Comparison of ENCODE assay signal across 1 cellular context in genomic region chr11:78188809-78189724, GRCh38.
TF ChIP-seq lines count a peak whose summit lies in the region.

A gene with protein sequence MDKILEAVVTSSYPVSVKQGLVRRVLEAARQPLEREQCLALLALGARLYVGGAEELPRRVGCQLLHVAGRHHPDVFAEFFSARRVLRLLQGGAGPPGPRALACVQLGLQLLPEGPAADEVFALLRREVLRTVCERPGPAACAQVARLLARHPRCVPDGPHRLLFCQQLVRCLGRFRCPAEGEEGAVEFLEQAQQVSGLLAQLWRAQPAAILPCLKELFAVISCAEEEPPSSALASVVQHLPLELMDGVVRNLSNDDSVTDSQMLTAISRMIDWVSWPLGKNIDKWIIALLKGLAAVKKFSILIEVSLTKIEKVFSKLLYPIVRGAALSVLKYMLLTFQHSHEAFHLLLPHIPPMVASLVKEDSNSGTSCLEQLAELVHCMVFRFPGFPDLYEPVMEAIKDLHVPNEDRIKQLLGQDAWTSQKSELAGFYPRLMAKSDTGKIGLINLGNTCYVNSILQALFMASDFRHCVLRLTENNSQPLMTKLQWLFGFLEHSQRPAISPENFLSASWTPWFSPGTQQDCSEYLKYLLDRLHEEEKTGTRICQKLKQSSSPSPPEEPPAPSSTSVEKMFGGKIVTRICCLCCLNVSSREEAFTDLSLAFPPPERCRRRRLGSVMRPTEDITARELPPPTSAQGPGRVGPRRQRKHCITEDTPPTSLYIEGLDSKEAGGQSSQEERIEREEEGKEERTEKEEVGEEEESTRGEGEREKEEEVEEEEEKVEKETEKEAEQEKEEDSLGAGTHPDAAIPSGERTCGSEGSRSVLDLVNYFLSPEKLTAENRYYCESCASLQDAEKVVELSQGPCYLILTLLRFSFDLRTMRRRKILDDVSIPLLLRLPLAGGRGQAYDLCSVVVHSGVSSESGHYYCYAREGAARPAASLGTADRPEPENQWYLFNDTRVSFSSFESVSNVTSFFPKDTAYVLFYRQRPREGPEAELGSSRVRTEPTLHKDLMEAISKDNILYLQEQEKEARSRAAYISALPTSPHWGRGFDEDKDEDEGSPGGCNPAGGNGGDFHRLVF (plus strand): TSS chr11:78188919. CDS start chr11:78196246, 7,327 bp downstream.

TF ChIP-seq in K562, 482 proteins besides CTCF, POLR2A, EP300 and RAD21 (continued from another document and continues in another):
- TF ChIP-seq, protein P1, sequence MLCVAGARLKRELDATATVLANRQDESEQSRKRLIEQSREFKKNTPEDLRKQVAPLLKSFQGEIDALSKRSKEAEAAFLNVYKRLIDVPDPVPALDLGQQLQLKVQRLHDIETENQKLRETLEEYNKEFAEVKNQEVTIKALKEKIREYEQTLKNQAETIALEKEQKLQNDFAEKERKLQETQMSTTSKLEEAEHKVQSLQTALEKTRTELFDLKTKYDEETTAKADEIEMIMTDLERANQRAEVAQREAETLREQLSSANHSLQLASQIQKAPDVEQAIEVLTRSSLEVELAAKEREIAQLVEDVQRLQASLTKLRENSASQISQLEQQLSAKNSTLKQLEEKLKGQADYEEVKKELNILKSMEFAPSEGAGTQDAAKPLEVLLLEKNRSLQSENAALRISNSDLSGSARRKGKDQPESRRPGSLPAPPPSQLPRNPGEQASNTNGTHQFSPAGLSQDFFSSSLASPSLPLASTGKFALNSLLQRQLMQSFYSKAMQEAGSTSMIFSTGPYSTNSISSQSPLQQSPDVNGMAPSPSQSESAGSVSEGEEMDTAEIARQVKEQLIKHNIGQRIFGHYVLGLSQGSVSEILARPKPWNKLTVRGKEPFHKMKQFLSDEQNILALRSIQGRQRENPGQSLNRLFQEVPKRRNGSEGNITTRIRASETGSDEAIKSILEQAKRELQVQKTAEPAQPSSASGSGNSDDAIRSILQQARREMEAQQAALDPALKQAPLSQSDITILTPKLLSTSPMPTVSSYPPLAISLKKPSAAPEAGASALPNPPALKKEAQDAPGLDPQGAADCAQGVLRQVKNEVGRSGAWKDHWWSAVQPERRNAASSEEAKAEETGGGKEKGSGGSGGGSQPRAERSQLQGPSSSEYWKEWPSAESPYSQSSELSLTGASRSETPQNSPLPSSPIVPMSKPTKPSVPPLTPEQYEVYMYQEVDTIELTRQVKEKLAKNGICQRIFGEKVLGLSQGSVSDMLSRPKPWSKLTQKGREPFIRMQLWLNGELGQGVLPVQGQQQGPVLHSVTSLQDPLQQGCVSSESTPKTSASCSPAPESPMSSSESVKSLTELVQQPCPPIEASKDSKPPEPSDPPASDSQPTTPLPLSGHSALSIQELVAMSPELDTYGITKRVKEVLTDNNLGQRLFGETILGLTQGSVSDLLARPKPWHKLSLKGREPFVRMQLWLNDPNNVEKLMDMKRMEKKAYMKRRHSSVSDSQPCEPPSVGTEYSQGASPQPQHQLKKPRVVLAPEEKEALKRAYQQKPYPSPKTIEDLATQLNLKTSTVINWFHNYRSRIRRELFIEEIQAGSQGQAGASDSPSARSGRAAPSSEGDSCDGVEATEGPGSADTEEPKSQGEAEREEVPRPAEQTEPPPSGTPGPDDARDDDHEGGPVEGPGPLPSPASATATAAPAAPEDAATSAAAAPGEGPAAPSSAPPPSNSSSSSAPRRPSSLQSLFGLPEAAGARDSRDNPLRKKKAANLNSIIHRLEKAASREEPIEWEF (CRISPR knock-in tag; IDR thresholded peaks at IDR 0.05), result no peak
- TF ChIP-seq ZNF639 (CRISPR knock-in tag; conservative IDR thresholded peaks at IDR 0.05 in 1 of 2, IDR thresholded peaks at IDR 0.05 in 1 of 2) (no peak), ZNF197 (CRISPR knock-in tag; IDR thresholded peaks at IDR 0.05; ENCODE audit: low read depth) (peak; percentile 10; the same call in 1 of the 2 replicates), BACH1 (tag; IDR thresholded peaks at IDR 0.05) (no peak), GATAD2A (IDR thresholded peaks at IDR 0.05) (no peak), TCF7 (IDR thresholded peaks at IDR 0.05; ENCODE audit: borderline replicate concordance) (no peak), FOXM1 (IDR thresholded peaks at IDR 0.05; ENCODE audit: low read depth) (no peak; the same call in 1 of the 2 replicates), FOXM1 (CRISPR knock-in tag; IDR thresholded peaks at IDR 0.05; ENCODE audit: low read depth) (no peak), ZNF699 (CRISPR knock-in tag; IDR thresholded peaks at IDR 0.05; ENCODE audit: insufficient replicate concordance) (no peak), TAF15 (IDR thresholded peaks at IDR 0.05; ENCODE audit: low read depth, low read length) (no peak), ZNF507 (tag; conservative IDR thresholded peaks at IDR 0.05) (no peak), ZNF76 (CRISPR knock-in tag; IDR thresholded peaks at IDR 0.05; ENCODE audit: borderline replicate concordance) (no peak), SRSF9 (IDR thresholded peaks at IDR 0.05; ENCODE audit: borderline replicate concordance, low read depth, low read length) (no peak), JUND (IDR thresholded peaks at IDR 0.05; ENCODE audit: borderline replicate concordance, low read depth, low read length) (no peak), JUND (tag; IDR thresholded peaks at IDR 0.05; ENCODE audit: borderline replicate concordance, low read depth, low read length) (no peak), SPI1 (IDR thresholded peaks at IDR 0.05; ENCODE audit: borderline replicate concordance, low read depth, low read length) (no peak), ID3 (CRISPR knock-in tag; IDR thresholded peaks at IDR 0.05) (no peak), ID3 (tag; IDR thresholded peaks at IDR 0.05) (no peak), ZNF766 (CRISPR knock-in tag; conservative IDR thresholded peaks at IDR 0.05) (no peak), ZNF695 (CRISPR knock-in tag; IDR thresholded peaks at IDR 0.05) (no peak), ZBTB7A (IDR thresholded peaks at IDR 0.05; ENCODE audit: borderline replicate concordance, control insufficient read depth, low read depth, low read length) (peak; percentile 18; the same call in 1 of the 2 replicates), JUNB (CRISPR knock-in tag; conservative IDR thresholded peaks at IDR 0.05) (no peak), ZKSCAN1 (IDR thresholded peaks at IDR 0.05; ENCODE audit: low read depth, low read length) (no peak), ARHGAP35 (IDR thresholded peaks at IDR 0.05; ENCODE audit: partially characterized antibody) (no peak), CHD2 (IDR thresholded peaks at IDR 0.05; ENCODE audit: low read depth, low read length) (no peak), SIN3A (IDR thresholded peaks at IDR 0.05; ENCODE audit: borderline replicate concordance in 2 of 2, control insufficient read depth in 1 of 2, low read depth in 2 of 2, low read length in 2 of 2) (peak in 1 of 2 experiments; percentile 71; a peak in 1 of 4 replicates), PHF8 (IDR thresholded peaks at IDR 0.05; ENCODE audit: borderline replicate concordance, low read length) (peak; percentile 51; the same call in 1 of the 2 replicates), PRDM10 (IDR thresholded peaks at IDR 0.05; ENCODE audit: partially characterized antibody) (peak; percentile 25), MIER1 (IDR thresholded peaks at IDR 0.05; ENCODE audit: low read depth) (no peak)
- TF ChIP-seq, protein P2, sequence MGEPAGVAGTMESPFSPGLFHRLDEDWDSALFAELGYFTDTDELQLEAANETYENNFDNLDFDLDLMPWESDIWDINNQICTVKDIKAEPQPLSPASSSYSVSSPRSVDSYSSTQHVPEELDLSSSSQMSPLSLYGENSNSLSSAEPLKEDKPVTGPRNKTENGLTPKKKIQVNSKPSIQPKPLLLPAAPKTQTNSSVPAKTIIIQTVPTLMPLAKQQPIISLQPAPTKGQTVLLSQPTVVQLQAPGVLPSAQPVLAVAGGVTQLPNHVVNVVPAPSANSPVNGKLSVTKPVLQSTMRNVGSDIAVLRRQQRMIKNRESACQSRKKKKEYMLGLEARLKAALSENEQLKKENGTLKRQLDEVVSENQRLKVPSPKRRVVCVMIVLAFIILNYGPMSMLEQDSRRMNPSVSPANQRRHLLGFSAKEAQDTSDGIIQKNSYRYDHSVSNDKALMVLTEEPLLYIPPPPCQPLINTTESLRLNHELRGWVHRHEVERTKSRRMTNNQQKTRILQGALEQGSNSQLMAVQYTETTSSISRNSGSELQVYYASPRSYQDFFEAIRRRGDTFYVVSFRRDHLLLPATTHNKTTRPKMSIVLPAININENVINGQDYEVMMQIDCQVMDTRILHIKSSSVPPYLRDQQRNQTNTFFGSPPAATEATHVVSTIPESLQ (CRISPR knock-in tag; IDR thresholded peaks at IDR 0.05), result no peak
- TF ChIP-seq, protein P3, sequence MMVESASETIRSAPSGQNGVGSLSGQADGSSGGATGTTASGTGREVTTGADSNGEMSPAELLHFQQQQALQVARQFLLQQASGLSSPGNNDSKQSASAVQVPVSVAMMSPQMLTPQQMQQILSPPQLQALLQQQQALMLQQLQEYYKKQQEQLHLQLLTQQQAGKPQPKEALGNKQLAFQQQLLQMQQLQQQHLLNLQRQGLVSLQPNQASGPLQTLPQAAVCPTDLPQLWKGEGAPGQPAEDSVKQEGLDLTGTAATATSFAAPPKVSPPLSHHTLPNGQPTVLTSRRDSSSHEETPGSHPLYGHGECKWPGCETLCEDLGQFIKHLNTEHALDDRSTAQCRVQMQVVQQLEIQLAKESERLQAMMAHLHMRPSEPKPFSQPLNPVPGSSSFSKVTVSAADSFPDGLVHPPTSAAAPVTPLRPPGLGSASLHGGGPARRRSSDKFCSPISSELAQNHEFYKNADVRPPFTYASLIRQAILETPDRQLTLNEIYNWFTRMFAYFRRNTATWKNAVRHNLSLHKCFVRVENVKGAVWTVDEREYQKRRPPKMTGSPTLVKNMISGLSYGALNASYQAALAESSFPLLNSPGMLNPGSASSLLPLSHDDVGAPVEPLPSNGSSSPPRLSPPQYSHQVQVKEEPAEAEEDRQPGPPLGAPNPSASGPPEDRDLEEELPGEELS (CRISPR knock-in tag; IDR thresholded peaks at IDR 0.05; ENCODE audit: borderline replicate concordance), result peak; percentile 79; the same call in 1 of the 2 replicates
- TF ChIP-seq, protein P4, sequence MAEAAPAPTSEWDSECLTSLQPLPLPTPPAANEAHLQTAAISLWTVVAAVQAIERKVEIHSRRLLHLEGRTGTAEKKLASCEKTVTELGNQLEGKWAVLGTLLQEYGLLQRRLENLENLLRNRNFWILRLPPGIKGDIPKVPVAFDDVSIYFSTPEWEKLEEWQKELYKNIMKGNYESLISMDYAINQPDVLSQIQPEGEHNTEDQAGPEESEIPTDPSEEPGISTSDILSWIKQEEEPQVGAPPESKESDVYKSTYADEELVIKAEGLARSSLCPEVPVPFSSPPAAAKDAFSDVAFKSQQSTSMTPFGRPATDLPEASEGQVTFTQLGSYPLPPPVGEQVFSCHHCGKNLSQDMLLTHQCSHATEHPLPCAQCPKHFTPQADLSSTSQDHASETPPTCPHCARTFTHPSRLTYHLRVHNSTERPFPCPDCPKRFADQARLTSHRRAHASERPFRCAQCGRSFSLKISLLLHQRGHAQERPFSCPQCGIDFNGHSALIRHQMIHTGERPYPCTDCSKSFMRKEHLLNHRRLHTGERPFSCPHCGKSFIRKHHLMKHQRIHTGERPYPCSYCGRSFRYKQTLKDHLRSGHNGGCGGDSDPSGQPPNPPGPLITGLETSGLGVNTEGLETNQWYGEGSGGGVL (CRISPR knock-in tag; IDR thresholded peaks at IDR 0.05), result no peak
- TF ChIP-seq, protein P5, sequence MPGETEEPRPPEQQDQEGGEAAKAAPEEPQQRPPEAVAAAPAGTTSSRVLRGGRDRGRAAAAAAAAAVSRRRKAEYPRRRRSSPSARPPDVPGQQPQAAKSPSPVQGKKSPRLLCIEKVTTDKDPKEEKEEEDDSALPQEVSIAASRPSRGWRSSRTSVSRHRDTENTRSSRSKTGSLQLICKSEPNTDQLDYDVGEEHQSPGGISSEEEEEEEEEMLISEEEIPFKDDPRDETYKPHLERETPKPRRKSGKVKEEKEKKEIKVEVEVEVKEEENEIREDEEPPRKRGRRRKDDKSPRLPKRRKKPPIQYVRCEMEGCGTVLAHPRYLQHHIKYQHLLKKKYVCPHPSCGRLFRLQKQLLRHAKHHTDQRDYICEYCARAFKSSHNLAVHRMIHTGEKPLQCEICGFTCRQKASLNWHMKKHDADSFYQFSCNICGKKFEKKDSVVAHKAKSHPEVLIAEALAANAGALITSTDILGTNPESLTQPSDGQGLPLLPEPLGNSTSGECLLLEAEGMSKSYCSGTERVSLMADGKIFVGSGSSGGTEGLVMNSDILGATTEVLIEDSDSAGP (CRISPR knock-in tag; IDR thresholded peaks at IDR 0.05), result peak; percentile 99
